In the genomic region with DNA sequence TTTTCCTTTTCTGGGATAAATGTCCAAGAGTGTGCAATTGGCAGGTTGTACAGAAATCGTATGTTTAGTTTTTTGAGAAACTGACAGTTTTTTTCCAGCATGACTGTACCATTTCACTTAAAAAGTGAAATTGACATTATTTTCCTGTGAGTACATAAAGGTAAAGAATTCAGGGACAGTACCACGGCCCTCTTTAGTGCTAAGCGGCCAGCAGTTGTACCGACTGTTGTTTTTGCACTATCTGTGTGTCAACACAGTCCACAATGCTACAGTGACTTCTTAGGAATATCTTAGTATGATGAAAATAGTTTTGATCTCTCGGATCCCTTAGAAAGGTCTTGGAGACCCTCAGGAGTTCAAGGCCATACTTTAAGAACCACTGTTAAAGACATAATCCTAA, we compare ENCODE assay signal across 24 cellular contexts. TPM values are rescaled to one million over a fixed set of nuclear protein-coding genes. Genes with fewer than 3 reads are reported as not detected.
DNase-seq lines count a peak whose midpoint lies in the region; FAIRE-seq and TF ChIP-seq lines count a peak whose summit lies in the region.
"Had no signal": no experiment of that assay in that cellular context is flagged by ENCODE, and none has a peak within 500 bp of the region (broad histone marks: within the 10 kb centered on the region; RNA-seq: fewer than 3 reads in every experiment).

No MANE protein-coding gene starts in this region.

- no peaks in the 10 kb centered on the region for H3K9me3 Mint-ChIP-seq in chondrocyte (ENCODE audit: low read depth)
- no peaks in the 10 kb centered on the region for H3K9me3 Mint-ChIP-seq in neural crest cell
- H3K9me3 Mint-ChIP-seq: activated naive CD4-positive, alpha-beta T cell treated with anti-CD3 and anti-CD28 coated beads, Interleukin-2, amount 50 U/mL, for 72 hours; memory B cell; neural progenitor cell had no signal

- intact Hi-C loops in OCI-LY7 (cut with micrococcal nuclease; ENCODE audit: unreplicated experiment), result no loop called here

- no peak overlapping the region for H2AFZ ChIP-seq in OCI-LY7 (ENCODE audit: low read length)
- H2AFZ ChIP-seq: neural progenitor cell had no signal

- no TSS peak for BruUV-seq in OCI-LY7 (replicated peaks; lab: Mats Ljungman, UMichigan)

- H4K20me1 ChIP-seq in BLaER1 (peaks cover 66% of the 10 kb centered on the region), OCI-LY7 (ENCODE audit: insufficient read depth, low read length) (peaks cover 15% of the 10 kb centered on the region; the same call in 1 of the 2 replicates)

- H3K4me1 ChIP-seq in BLaER1 (peaks cover 40% of the 10 kb centered on the region), OCI-LY7 (ENCODE audit: insufficient read depth, low read length, poor library complexity, severe bottlenecking) (peaks cover 15% of the 10 kb centered on the region), small intestine (ENCODE audit: control insufficient read depth in 2 of 2, insufficient read depth in 1 of 2, low read depth in 1 of 2, low read length in 1 of 2) (peaks cover 5 to 7% of the 10 kb centered on the region in 2 donors)

- 85 to 95% (median 88%) methylated on average over 5 of the region's 5 CpGs for WGBS in small intestine, 3 donors

- H3K4me3 Mint-ChIP-seq in chondrocyte (ENCODE audit: unreplicated experiment) (peak overlapping the region; percentile 89), neural crest cell (peak overlapping the region; percentile 48)
- H3K4me3 Mint-ChIP-seq: activated CD8-positive, alpha-beta T cell treated with anti-CD3 and anti-CD28 coated beads, Interleukin-2, amount 10 ng/mL, durations not matched to agents 7 days and 5 days had no signal

- FAIRE-seq in small intestine (lab: Jason Lieb, UNC), result no peak
- FAIRE-seq: endothelial cell of umbilical vein, GM18507 had no signal

- H3K79me2 ChIP-seq in OCI-LY7 (ENCODE audit: insufficient read depth, low read depth, low read length), result peaks cover 13% of the 10 kb centered on the region; the same call in 1 of the 2 replicates

- H3K27me3 Mint-ChIP-seq in chondrocyte (ENCODE audit: low read depth) (no peaks in the 10 kb centered on the region), neural crest cell (ENCODE audit: low read depth) (no peaks in the 10 kb centered on the region)
- H3K27me3 Mint-ChIP-seq: memory B cell had no signal

- H3K36me3 Mint-ChIP-seq in chondrocyte (ENCODE audit: low read depth) (no peaks in the 10 kb centered on the region), neural crest cell (ENCODE audit: low read depth) (peaks cover under 1% of the 10 kb centered on the region)
- H3K36me3 Mint-ChIP-seq: memory B cell had no signal

- TF ChIP-seq CTCF in OCI-LY7 (conservative IDR thresholded peaks at IDR 0.05; ENCODE audit: low read length) (no peak), chondrocyte (IDR thresholded peaks at IDR 0.05) (no peak), neural crest cell (conservative IDR thresholded peaks at IDR 0.05) (no peak)

- CTCF ChIA-PET in OCI-LY7 (lab: Charles Lee; ENCODE audit: unreplicated experiment), result no interaction called here

- H3K9me2 ChIP-seq in OCI-LY7 (ENCODE audit: insufficient read depth, low read length), result no peaks in the 10 kb centered on the region

- H3K27ac Mint-ChIP-seq in chondrocyte (ENCODE audit: unreplicated experiment), result peak overlapping the region; percentile 96
- no peak overlapping the region for H3K27ac Mint-ChIP-seq in neural crest cell (ENCODE audit: unreplicated experiment)
- H3K27ac Mint-ChIP-seq: activated CD8-positive, alpha-beta T cell treated with anti-CD3 and anti-CD28 coated beads, Interleukin-2, amount 10 ng/mL, durations not matched to agents 7 days and 5 days; activated naive CD4-positive, alpha-beta T cell treated with anti-CD3 and anti-CD28 coated beads, Interleukin-2, amount 50 U/mL, for 72 hours; memory B cell; neural progenitor cell had no signal

- H3K27me3 ChIP-seq in BLaER1, result no peaks in the 10 kb centered on the region
- H3K27me3 ChIP-seq in small intestine (ENCODE audit: control insufficient read depth in 2 of 2, insufficient read depth in 2 of 2, low read length in 2 of 2), result no peaks in the 10 kb centered on the region
- H3K27me3 ChIP-seq: foreskin keratinocyte, MG63 had no signal

- no peak for DNase-seq in OCI-LY7 (ENCODE audit: low spot score)
- no peak for DNase-seq in chondrocyte (ENCODE audit: low spot score)
- DNase-seq in neural crest cell (ENCODE audit: low read depth, low spot score), result no peak
- no peak for DNase-seq in AG20443 (ENCODE audit: low spot score)
- DNase-seq in NCI-H510A (lab: John Stamatoyannopoulos, UW), result no peak
- DNase-seq in LoVo (ENCODE audit: low spot score), result no peak
- DNase-seq in small intestine, result no peak
- DNase-seq: activated CD4-positive, CD25-positive, alpha-beta regulatory T cell; activated CD8-positive, alpha-beta T cell treated with anti-CD3 and anti-CD28 coated beads, Interleukin-2, amount 10 ng/mL, durations not matched to agents 7 days and 5 days; activated T-cell treated with anti-CD3 and anti-CD28 coated beads, Interleukin-2, amount 50 U/mL, for 48 hours; cortex of kidney; GOT3; MG63; NCI-H146; NCI-H2171 treated with DMSO at 0.1 percent for 48 hours; NCI-H748 treated with DMSO at 0.1 percent for 48 hours; stimulated activated CD4-positive, alpha-beta T cell treated with anti-CD3 and anti-CD28 coated beads, Interleukin-15, amount 100 ng/mL, for 24 hours had no signal

- H3K4me3 ChIP-seq in BLaER1, result no peak overlapping the region
- no peak overlapping the region for H3K4me3 ChIP-seq in OCI-LY7 (ENCODE audit: low read depth, low read length, poor library complexity, severe bottlenecking)
- no peak overlapping the region for H3K4me3 ChIP-seq in small intestine (ENCODE audit: low read depth in 1 of 2, low read length in 2 of 2)
- H3K4me3 ChIP-seq: neural progenitor cell had no signal

- H3K4me1 Mint-ChIP-seq in chondrocyte (ENCODE audit: low read depth) (peaks cover 65% of the 10 kb centered on the region), neural crest cell (peaks cover 41% of the 10 kb centered on the region)

- H3K4me2 ChIP-seq in BLaER1, result peak overlapping the region; percentile 90; the same call in 1 of the 2 replicates
- H3K4me2 ChIP-seq in OCI-LY7 (ENCODE audit: low read length), result 0 out of 2 replicates have a peak overlapping the region, but pooled peaks have one; percentile 93
- H3K4me2 ChIP-seq: neural progenitor cell had no signal

- H3K9ac ChIP-seq in BLaER1, result 0 out of 2 replicates have a peak overlapping the region, but pooled peaks have one; percentile 21
- H3K9ac ChIP-seq: neural progenitor cell had no signal

- H3K9me3 ChIP-seq in BLaER1 (no peaks in the 10 kb centered on the region), OCI-LY7 (ENCODE audit: low read length) (no peaks in the 10 kb centered on the region), small intestine (ENCODE audit: control insufficient read depth, low read depth) (no peaks in the 10 kb centered on the region)
- H3K9me3 ChIP-seq: MG63 had no signal

- H3K27ac ChIP-seq in BLaER1, result no peak overlapping the region
- no peak overlapping the region for H3K27ac ChIP-seq in OCI-LY7 (ENCODE audit: low read depth, low read length, poor library complexity, severe bottlenecking)
- H3K27ac ChIP-seq in small intestine (ENCODE audit: low read depth in 1 of 2, low read length in 1 of 2), result no peak overlapping the region
- H3K27ac ChIP-seq: foreskin keratinocyte, neural progenitor cell had no signal

- POLR2A ChIA-PET in OCI-LY7 (lab: Charles Lee), result no interaction called here

- H3K36me3 ChIP-seq in BLaER1, result peaks cover 14% of the 10 kb centered on the region; the same call in 1 of the 2 replicates
- H3K36me3 ChIP-seq in OCI-LY7 (ENCODE audit: insufficient read depth, low read length), result peaks cover 3% of the 10 kb centered on the region; the same call in 1 of the 2 replicates
- H3K36me3 ChIP-seq in small intestine (ENCODE audit: control insufficient read depth in 2 of 2, insufficient read depth in 2 of 2, low read length in 2 of 2), result no peaks in the 10 kb centered on the region
- H3K36me3 ChIP-seq: MG63, neural progenitor cell had no signal

RNA-seq across cellular contexts. Expression of a gene that starts 2.6 kb away (rescaled TPM):
- 33.6 and 53.3 TPM in 2 replicates for total RNA-seq in OCI-LY7 (2014; rRNA removed; shearing (Covaris generic))
- total RNA-seq in OCI-LY7 (2022) (66.6 and 74.7 TPM in 2 replicates), chondrocyte (101 to 148 TPM (median 145 TPM) in 3 replicates), neural crest cell (25.8 and 30.9 TPM in 2 replicates)
- 10 to 100 TPM in 2 of 3 donors, 1 to 10 TPM in 1; 8.3 to 22.2 (median 21.3) TPM for polyA plus RNA-seq in small intestine
